ENCODE assay signal across 9 cellular contexts in the genomic region with DNA sequence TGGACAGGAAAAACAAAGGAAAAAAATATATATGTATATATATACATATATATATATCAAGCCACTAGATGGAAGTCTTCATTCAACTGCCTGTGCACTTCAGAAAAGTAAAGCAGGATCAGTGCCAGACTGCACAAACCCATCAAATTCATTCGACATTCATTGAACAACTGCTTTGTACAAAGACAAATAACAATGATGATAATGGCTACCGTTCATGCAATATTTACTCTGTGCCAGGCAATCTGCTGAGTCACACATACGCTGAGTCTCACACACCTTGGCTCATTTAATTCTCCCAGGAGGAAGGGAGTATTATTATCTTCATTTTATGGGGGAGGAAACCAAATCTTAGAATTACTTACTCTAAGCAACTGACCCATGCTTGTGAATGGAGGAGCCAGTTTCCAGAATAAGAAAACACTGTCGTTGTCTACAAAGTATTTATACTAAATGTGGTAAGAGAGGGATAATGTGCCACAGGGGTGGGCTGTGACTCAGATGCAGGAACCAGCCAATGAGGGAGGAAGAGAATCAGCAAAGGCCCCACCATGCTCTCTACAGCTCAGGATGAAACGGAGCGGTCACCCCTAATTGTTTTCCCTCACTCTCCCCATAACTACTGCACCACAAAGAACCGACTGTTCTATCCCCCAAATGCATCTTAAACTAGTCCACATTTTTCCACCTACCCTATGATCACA. TPM values are rescaled to one million over a fixed set of nuclear protein-coding genes. Genes with fewer than 3 reads are reported as not detected.
DNase-seq lines count a peak whose midpoint lies in the region; ATAC-seq lines count a peak whose summit lies in the region.
"Had no signal": no experiment of that assay in that cellular context is flagged by ENCODE, and none has a peak within 500 bp of the region (broad histone marks: within the 10 kb centered on the region; RNA-seq: fewer than 3 reads in every experiment).

No MANE protein-coding gene starts in this region.

- H3K4ac ChIP-seq in neuronal stem cell (ENCODE audit: low read length), result no peak overlapping the region

- no peak overlapping the region for H3K9ac ChIP-seq in neuronal stem cell (ENCODE audit: low read depth, low read length, poor library complexity)

- H3K23ac ChIP-seq in neuronal stem cell (ENCODE audit: low read depth, low read length, poor library complexity), result no peak overlapping the region

- no peak overlapping the region for H2AK5ac ChIP-seq in neuronal stem cell (ENCODE audit: low read depth, low read length)

- no peak overlapping the region for H2BK15ac ChIP-seq in neuronal stem cell (ENCODE audit: low read length)

- H3K9me3 ChIP-seq in neuronal stem cell (replicated peaks in 1 of 2; ENCODE audit: control insufficient read depth in 2 of 2, insufficient read depth in 1 of 2, low read depth in 1 of 2, low read length in 2 of 2), result no peaks in the 10 kb centered on the region
- no peaks in the 10 kb centered on the region for H3K9me3 ChIP-seq in effector memory CD4-positive, alpha-beta T cell (ENCODE audit: control insufficient read depth, low read length)

- H3K27me3 ChIP-seq in neuronal stem cell (ENCODE audit: control insufficient read depth in 3 of 3, insufficient read depth in 3 of 3, low read depth in 1 of 3, low read length in 3 of 3), result no peaks in the 10 kb centered on the region
- H3K27me3 ChIP-seq in effector memory CD4-positive, alpha-beta T cell (replicated peaks; ENCODE audit: control insufficient read depth, insufficient read depth, low read length, poor library complexity, severe bottlenecking), result no peaks in the 10 kb centered on the region

- no peaks in the 10 kb centered on the region for H3K27me3 Mint-ChIP-seq in stimulated activated naive CD8-positive, alpha-beta T cell treated with anti-CD3 and anti-CD28 coated beads, Interleukin-15, amount 100 ng/mL, for 72 hours

- H3K4me2 ChIP-seq in neuronal stem cell (ENCODE audit: insufficient read depth, low read length, poor library complexity, severe bottlenecking), result no peak overlapping the region

- no peaks in the 10 kb centered on the region for H3K79me1 ChIP-seq in neuronal stem cell (ENCODE audit: low read depth, low read length)

- no peak overlapping the region for H2BK12ac ChIP-seq in neuronal stem cell (ENCODE audit: low read length)

- H2AFZ ChIP-seq in neuronal stem cell (ENCODE audit: low read length), result no peak overlapping the region

- H3K4me1 ChIP-seq in neuronal stem cell (ENCODE audit: control insufficient read depth in 2 of 2, insufficient read depth in 1 of 2, low read depth in 1 of 2, low read length in 2 of 2), result peaks cover 0 to 2% of the 10 kb centered on the region in 2 donors
- H3K4me1 ChIP-seq in effector memory CD4-positive, alpha-beta T cell (ENCODE audit: control insufficient read depth, insufficient read depth, low read length, poor library complexity, severe bottlenecking), result peaks cover 11% of the 10 kb centered on the region

- DNase-seq in COLO829 (ENCODE audit: low spot score) (peak; percentile 68), HPDE6-E6E7 (ENCODE audit: extremely low spot score) (peak; percentile 54), OCI-M1 (lab: John Stamatoyannopoulos, UW) (peak; percentile 41), glomerular visceral epithelial cell (ENCODE audit: extremely low spot score) (peak; percentile 7), neuronal stem cell (ENCODE audit: low spot score) (no peak)
- no peak for DNase-seq in stimulated activated naive CD8-positive, alpha-beta T cell treated with anti-CD3 and anti-CD28 coated beads, Interleukin-15, amount 100 ng/mL, for 72 hours
- DNase-seq in effector memory CD4-positive, alpha-beta T cell, result no peak
- DNase-seq: nephron progenitor cell had no signal

- H3K27ac ChIP-seq in neuronal stem cell (replicated peaks; ENCODE audit: low read length), result no peak overlapping the region
- no peak overlapping the region for H3K27ac ChIP-seq in effector memory CD4-positive, alpha-beta T cell (ENCODE audit: insufficient read depth, low read length, poor library complexity, severe bottlenecking)

- peak overlapping the region in 1 of 2 donors; percentile 47 for H3K27ac Mint-ChIP-seq in stimulated activated naive CD8-positive, alpha-beta T cell treated with anti-CD3 and anti-CD28 coated beads, Interleukin-15, amount 100 ng/mL, for 72 hours
- H3K27ac Mint-ChIP-seq: nephron progenitor cell had no signal

- no peak overlapping the region for H3K4me3 Mint-ChIP-seq in stimulated activated naive CD8-positive, alpha-beta T cell treated with anti-CD3 and anti-CD28 coated beads, Interleukin-15, amount 100 ng/mL, for 72 hours
- H3K4me3 Mint-ChIP-seq: nephron progenitor cell had no signal

- no peaks in the 10 kb centered on the region for H3K36me3 ChIP-seq in neuronal stem cell (replicated peaks in 1 of 2; ENCODE audit: control insufficient read depth in 2 of 2, insufficient read depth in 2 of 2, low read length in 2 of 2)
- H3K36me3 ChIP-seq in effector memory CD4-positive, alpha-beta T cell (ENCODE audit: control insufficient read depth, insufficient read depth, low read length), result no peaks in the 10 kb centered on the region

- H4K8ac ChIP-seq in neuronal stem cell (ENCODE audit: low read depth, low read length), result no peak overlapping the region

- H4K91ac ChIP-seq in neuronal stem cell (ENCODE audit: low read depth, low read length, poor library complexity), result no peak overlapping the region

- no peak overlapping the region for H3K4me3 ChIP-seq in neuronal stem cell (ENCODE audit: low read length in 2 of 2)
- no peak overlapping the region for H3K4me3 ChIP-seq in effector memory CD4-positive, alpha-beta T cell (ENCODE audit: insufficient read depth, low read depth, low read length, poor library complexity, severe bottlenecking)

- no peak overlapping the region for H3K18ac ChIP-seq in neuronal stem cell (ENCODE audit: low read length)

- H2BK120ac ChIP-seq in neuronal stem cell (ENCODE audit: low read depth, low read length), result no peak overlapping the region

- no peak overlapping the region for H3K14ac ChIP-seq in neuronal stem cell (ENCODE audit: low read length)

- no peak overlapping the region for H2BK5ac ChIP-seq in neuronal stem cell (ENCODE audit: low read length)

- ATAC-seq in stimulated activated naive CD8-positive, alpha-beta T cell treated with anti-CD3 and anti-CD28 coated beads, Interleukin-15, amount 100 ng/mL, for 72 hours, result no peak
- ATAC-seq in GM18909 (IDR thresholded peaks at IDR 0.05; ENCODE audit: poor library complexity, unreplicated experiment), result no peak

- no CpG with 5 or more reads among the region's 7 CpGs for WGBS in neuronal stem cell (ENCODE audit: extremely low coverage in 2 of 2, insufficient read length in 2 of 2, insufficient replicate concordance in 1 of 2), 2 donors

- H3K9me3 Mint-ChIP-seq in stimulated activated naive CD8-positive, alpha-beta T cell treated with anti-CD3 and anti-CD28 coated beads, Interleukin-15, amount 100 ng/mL, for 72 hours, result peaks cover 7 to 9% of the 10 kb centered on the region in 2 donors

- peaks cover 54% of the 10 kb centered on the region for H3K4me1 Mint-ChIP-seq in stimulated activated naive CD8-positive, alpha-beta T cell treated with anti-CD3 and anti-CD28 coated beads, Interleukin-15, amount 100 ng/mL, for 72 hours

RNA-seq across cellular contexts. Expression of a gene that starts 44.4 kb away (rescaled TPM):
- 0.13 TPM for polyA plus RNA-seq in neuronal stem cell (2013, experiment 1 of 2)
- polyA plus RNA-seq in neuronal stem cell (2013, experiment 2 of 2), result 0.24 TPM

Comparison
In these comparisons a context has a peak if more than half of its experiments do, and no peak if none do; other contexts are left out.
1. DNase-seq: peak in COLO829 (single experiment), HPDE6-E6E7 (single experiment), OCI-M1 (single experiment) and glomerular visceral epithelial cell (single experiment); none in neuronal stem cell (single experiment), stimulated activated naive CD8-positive, alpha-beta T cell treated with anti-CD3 and anti-CD28 coated beads, Interleukin-15, amount 100 ng/mL, for 72 hours (0 of 2) and effector memory CD4-positive, alpha-beta T cell (0 of 3).